In genomic region chr3:171108066-171108465, GRCh38 we compare ENCODE assay signal across 23 cellular contexts.
DNase-seq lines count a peak whose midpoint lies in the region; ATAC-seq, FAIRE-seq and TF ChIP-seq lines count a peak whose summit lies in the region.
"Had no signal": no experiment of that assay in that cellular context is flagged by ENCODE, and none has a peak within 500 bp of the region (broad histone marks: within the 10 kb centered on the region; RNA-seq: fewer than 3 reads in every experiment).

No MANE protein-coding gene starts in this region.

- no peaks in the 10 kb centered on the region for H3K27me3 Mint-ChIP-seq in chondrocyte (ENCODE audit: low read depth)

- H3K4me3 Mint-ChIP-seq in chondrocyte (ENCODE audit: unreplicated experiment) = no peak overlapping the region
- H3K4me3 Mint-ChIP-seq: stimulated activated effector memory CD8-positive, alpha-beta T cell treated with anti-CD3 and anti-CD28 coated beads, Interleukin-12 subunit alpha, Interleukin-12 subunit beta, amount 100 ng/mL, for 72 hours had no signal

- no peak overlapping the region for H3K27ac Mint-ChIP-seq in chondrocyte (ENCODE audit: unreplicated experiment)
- H3K27ac Mint-ChIP-seq: stimulated activated effector memory CD8-positive, alpha-beta T cell treated with anti-CD3 and anti-CD28 coated beads, Interleukin-12 subunit alpha, Interleukin-12 subunit beta, amount 100 ng/mL, for 72 hours had no signal

- H3K4me2 ChIP-seq in keratinocyte (ENCODE audit: control insufficient read depth, extremely low read depth, insufficient read depth, low read depth, low read length) = peak overlapping the region; percentile 51

- H3K9me3 Mint-ChIP-seq in chondrocyte (ENCODE audit: low read depth) = no peaks in the 10 kb centered on the region
- H3K9me3 Mint-ChIP-seq: stimulated activated effector memory CD8-positive, alpha-beta T cell treated with anti-CD3 and anti-CD28 coated beads, Interleukin-12 subunit alpha, Interleukin-12 subunit beta, amount 100 ng/mL, for 72 hours had no signal

- no peak overlapping the region for H3K9ac ChIP-seq in keratinocyte (ENCODE audit: control insufficient read depth, extremely low read depth, insufficient read depth, low read length)

- no peaks in the 10 kb centered on the region for H3K4me1 Mint-ChIP-seq in chondrocyte (ENCODE audit: low read depth)
- H3K4me1 Mint-ChIP-seq: stimulated activated effector memory CD8-positive, alpha-beta T cell treated with anti-CD3 and anti-CD28 coated beads, Interleukin-12 subunit alpha, Interleukin-12 subunit beta, amount 100 ng/mL, for 72 hours had no signal

- peak; percentile 76 for FAIRE-seq in keratinocyte (lab: Jason Lieb, UNC)
- FAIRE-seq: HepG2 had no signal

- H3K79me2 ChIP-seq in keratinocyte (ENCODE audit: control insufficient read depth, insufficient read depth, low read length) = no peaks in the 10 kb centered on the region

- H3K9me1 ChIP-seq in keratinocyte (ENCODE audit: control insufficient read depth, extremely low read depth, insufficient read depth, low read length) = no peaks in the 10 kb centered on the region

- H4K20me1 ChIP-seq in keratinocyte (ENCODE audit: control insufficient read depth, extremely low read depth, insufficient read depth, low read length) = no peaks in the 10 kb centered on the region

- H3K27me3 ChIP-seq in keratinocyte (ENCODE audit: control insufficient read depth, extremely low read depth, insufficient read depth, low read length) (no peaks in the 10 kb centered on the region), aorta (ENCODE audit: control insufficient read depth in 1 of 2, insufficient read depth in 2 of 2, low read length in 1 of 2) (no peaks in the 10 kb centered on the region)
- H3K27me3 ChIP-seq: heart left ventricle, left lung had no signal

- H3K9me3 ChIP-seq in keratinocyte (ENCODE audit: control insufficient read depth, low read depth, low read length) (no peaks in the 10 kb centered on the region), aorta (ENCODE audit: control insufficient read depth, low read length) (no peaks in the 10 kb centered on the region)
- H3K9me3 ChIP-seq: HAP-1, heart left ventricle, left lung, mucosa of descending colon had no signal

- peak; percentile 33 for DNase-seq in Daoy (ENCODE audit: low read depth)
- peak; percentile 87 for DNase-seq in M059J (ENCODE audit: low read depth)
- peak; percentile 35 for DNase-seq in astrocyte of the hippocampus (ENCODE audit: low read depth, low spot score)
- no peak for DNase-seq in keratinocyte (ENCODE audit: low read depth, low spot score)
- DNase-seq in ureter (ENCODE audit: low spot score) = no peak
- DNase-seq in chondrocyte (ENCODE audit: low spot score) = no peak
- DNase-seq in aorta = no peak
- DNase-seq: activated CD8-positive, alpha-beta memory T cell treated with anti-CD3 and anti-CD28 coated beads, Interleukin-2, amount 50 U/mL, for 48 hours; activated effector memory CD4-positive, alpha-beta T cell treated with Interleukin-2 at 50 U/mL for 16 hours; AML-193; amygdala; DMS79 treated with DMSO at 0.1 percent for 48 hours; effector CD8-positive, alpha-beta T cell; heart left ventricle; left lung; mucosa of descending colon; NCI-H1436; NCI-H524; SHP77 treated with DMSO at 0.1 percent for 48 hours had no signal

- dilution Hi-C loops in keratinocyte (cut with MboI; ENCODE audit: extremely low pct_ligation_motif_present, low sequenced_read_pairs) = no loop called here

- no peak overlapping the region for H3K27ac ChIP-seq in keratinocyte (ENCODE audit: control insufficient read depth, insufficient read depth, low read length)
- no peak overlapping the region for H3K27ac ChIP-seq in aorta (ENCODE audit: low read depth in 1 of 2, low read length in 2 of 2)
- H3K27ac ChIP-seq: heart left ventricle, left lung, VCaP had no signal

- H3K4me3 ChIP-seq in keratinocyte (ENCODE audit: control insufficient read depth in 2 of 3, extremely low read depth in 1 of 3, insufficient read depth in 2 of 3, low read depth in 1 of 3, low read length in 3 of 3) (no peak overlapping the region), aorta (ENCODE audit: low read length in 2 of 2) (no peak overlapping the region)
- H3K4me3 ChIP-seq: HAP-1, heart left ventricle, left lung, mucosa of descending colon had no signal

- 71 to 73% methylated on average over 4 of the region's 4 CpGs for WGBS in aorta, 2 donors

- intact Hi-C loops in aorta (cut with DNase I) = no loop called here

- peaks cover 26% of the 10 kb centered on the region for H3K36me3 Mint-ChIP-seq in chondrocyte (ENCODE audit: low read depth)

- no peak for TF ChIP-seq CTCF in keratinocyte (optimal IDR thresholded peaks at IDR 0.05 in 1 of 3, IDR thresholded peaks at IDR 0.05 in 1 of 3, conservative IDR thresholded peaks at IDR 0.05 in 1 of 3; ENCODE audit: extremely low read depth in 1 of 3, insufficient read depth in 2 of 3, low read length in 3 of 3)
- TF ChIP-seq CTCF in chondrocyte (IDR thresholded peaks at IDR 0.05) = no peak

- H3K4me1 ChIP-seq in keratinocyte (ENCODE audit: control insufficient read depth, extremely low read depth, insufficient read depth, low read length) (peaks cover 9% of the 10 kb centered on the region), aorta (ENCODE audit: control insufficient read depth in 1 of 2, insufficient read depth in 2 of 2, low read length in 2 of 2) (peaks cover 0 to 2% of the 10 kb centered on the region in 2 donors)
- H3K4me1 ChIP-seq: HAP-1, heart left ventricle, left lung had no signal

- H2AFZ ChIP-seq in keratinocyte (ENCODE audit: control insufficient read depth, low read length) = no peak overlapping the region

- ATAC-seq in aorta (ENCODE audit: low FRiP score) = no peak
- ATAC-seq: heart left ventricle; HepG2; left lung; mucosa of descending colon; stimulated activated effector memory CD8-positive, alpha-beta T cell treated with anti-CD3 and anti-CD28 coated beads, Interleukin-12 subunit alpha, Interleukin-12 subunit beta, amount 100 ng/mL, for 72 hours had no signal

- H3K36me3 ChIP-seq in keratinocyte (ENCODE audit: control insufficient read depth in 2 of 2, extremely low read depth in 1 of 2, insufficient read depth in 2 of 2, low read length in 2 of 2) = peaks cover 0 to 3% of the 10 kb centered on the region in 2 experiments
- peaks cover 0 to 5% of the 10 kb centered on the region in 2 donors for H3K36me3 ChIP-seq in aorta (ENCODE audit: control insufficient read depth in 1 of 2, insufficient read depth in 2 of 2, low read length in 1 of 2)
- H3K36me3 ChIP-seq: HAP-1 had no signal

Comparison
In these comparisons a context has a peak if more than half of its experiments do, and no peak if none do; other contexts are left out.
1. DNase-seq: peak in Daoy (single experiment), M059J (single experiment) and astrocyte of the hippocampus (single experiment); none in keratinocyte (single experiment), ureter (single experiment), chondrocyte (single experiment) and aorta (0 of 2).